ENCODE assay signal across 31 cellular contexts in genomic region chr14:73944432-73945158, GRCh38. TPM values are rescaled to one million over a fixed set of nuclear protein-coding genes. Genes with fewer than 3 reads are reported as not detected.
DNase-seq lines count a peak whose midpoint lies in the region; ATAC-seq, FAIRE-seq and TF ChIP-seq lines count a peak whose summit lies in the region.
"Had no signal": no experiment of that assay in that cellular context is flagged by ENCODE, and none has a peak within 500 bp of the region (broad histone marks: within the 10 kb centered on the region; RNA-seq: fewer than 3 reads in every experiment).

No MANE protein-coding gene starts in this region.

- no peak overlapping the region for H3K9ac ChIP-seq in kidney (ENCODE audit: low read length in 2 of 2)
- H3K9ac ChIP-seq: SK-N-SH had no signal

- peaks cover 10 to 28% of the 10 kb centered on the region in 2 donors for H3K36me3 ChIP-seq in kidney (ENCODE audit: control insufficient read depth in 1 of 2, insufficient read depth in 2 of 2, low read length in 2 of 2)
- no peaks in the 10 kb centered on the region for H3K36me3 ChIP-seq in pancreas
- H3K36me3 ChIP-seq in CD8-positive, alpha-beta T cell (ENCODE audit: insufficient read depth, low read length), result peaks cover 16% of the 10 kb centered on the region
- H3K36me3 ChIP-seq in thyroid gland, result peaks cover 3 to 4% of the 10 kb centered on the region in 2 donors
- H3K36me3 ChIP-seq: neutrophil had no signal

- DNase-seq in LNCaP clone FGC (ENCODE audit: low read depth) (peak; percentile 37), kidney (peak; percentile 61), pancreas (peak; percentile 23 to 78 (median 52)), HPDE6-E6E7 (ENCODE audit: extremely low spot score) (no peak), thyroid gland (no peak), GM10248 (ENCODE audit: extremely low spot score) (no peak)
- DNase-seq in CD8-positive, alpha-beta T cell, result no peak
- DNase-seq: activated gamma-delta T cell treated with Interleukin-2 at 50 U/mL for 16 hours; activated naive CD8-positive, alpha-beta T cell treated with anti-CD3 and anti-CD28 coated beads, Interleukin-2, amount 50 U/mL, for 24 hours; activated T-cell treated with anti-CD3 and anti-CD28 coated beads, Interleukin-2, amount 50 U/mL, for 48 hours; AML-193; CD8-positive, alpha-beta memory T cell; DMS 273 treated with DMSO at 0.1 percent for 48 hours; dorsolateral prefrontal cortex; H7; mesendoderm; NCI-H1436 treated with DMSO at 0.1 percent for 48 hours; NCI-H226; NCI-H526 treated with DMSO at 0.1 percent for 48 hours; PC-3; psoas muscle; sigmoid colon; SK-N-SH; stimulated activated naive CD4-positive, alpha-beta T cell had no signal

- FAIRE-seq in kidney (lab: Jason Lieb, UNC), result no peak
- FAIRE-seq in pancreas (lab: Jason Lieb, UNC), result no peak
- FAIRE-seq: A549, frontal cortex, urothelium cell line had no signal

- no peak for TF ChIP-seq POLR2A in thyroid gland (IDR thresholded peaks at IDR 0.05)

- no peak overlapping the region for H3K27ac Mint-ChIP-seq in CD8-positive, alpha-beta T cell
- H3K27ac Mint-ChIP-seq: activated naive CD8-positive, alpha-beta T cell treated with anti-CD3 and anti-CD28 coated beads, Interleukin-2, amount 50 U/mL, for 24 hours had no signal

- no peaks in the 10 kb centered on the region for H3K27me3 Mint-ChIP-seq in CD8-positive, alpha-beta T cell (ENCODE audit: low read depth)
- H3K27me3 Mint-ChIP-seq: activated naive CD8-positive, alpha-beta T cell treated with anti-CD3 and anti-CD28 coated beads, Interleukin-2, amount 50 U/mL, for 24 hours had no signal

- CTCF ChIA-PET in CD8-positive, alpha-beta T cell (lab: Charles Lee), result interaction anchor here (1.0 to 1.5 kb wide), 2 partner anchors 15 to 17 kb away, joined by 3 read pairs; no protein-coding TSS in a partner anchor
- CTCF ChIA-PET in GM10248 (lab: Yijun Ruan, JAX), result no interaction called here

- POLR2A ChIA-PET in CD8-positive, alpha-beta T cell (lab: Charles Lee), result no interaction called here
- POLR2A ChIA-PET in GM10248 (lab: Yijun Ruan, JAX), result no interaction called here

- H3K4me1 ChIP-seq in kidney (ENCODE audit: control insufficient read depth in 1 of 2, insufficient read depth in 1 of 2, low read depth in 1 of 2, low read length in 2 of 2), result no peaks in the 10 kb centered on the region
- H3K4me1 ChIP-seq in pancreas, result peaks cover 7 to 11% (median 10%) of the 10 kb centered on the region in 3 donors
- H3K4me1 ChIP-seq in CD8-positive, alpha-beta T cell (ENCODE audit: insufficient read depth, low read length), result peaks cover 5% of the 10 kb centered on the region
- peaks cover 4 to 5% of the 10 kb centered on the region in 2 donors for H3K4me1 ChIP-seq in thyroid gland
- H3K4me1 ChIP-seq: psoas muscle had no signal

- intact Hi-C loops in kidney (cut with DNase I), result no loop called here
- intact Hi-C loops in pancreas (cut with DNase I), result no loop called here
- intact Hi-C loops in CD8-positive, alpha-beta T cell (cut with DNase I, micrococcal nuclease), result loop anchor here in 1 of 2 experiments (5.0 kb wide), 1 partner anchor 217 kb away; no protein-coding TSS in a partner anchor
- intact Hi-C loops in thyroid gland (cut with DNase I), result no loop called here

- 60 to 72% methylated on average over 17 of the region's 17 CpGs for WGBS in pancreas, 2 donors
- 89 to 93% methylated on average over 11 to 16 of the region's 17 CpGs for WGBS in thyroid gland, 2 donors

- peak overlapping the region; percentile 93 for H3K27ac ChIP-seq in 22Rv1
- H3K27ac ChIP-seq in kidney (ENCODE audit: low read depth in 2 of 2, low read length in 2 of 2), result no peak overlapping the region
- peak overlapping the region in 2 of 4 donors; percentile 41 to 47 for H3K27ac ChIP-seq in pancreas
- H3K27ac ChIP-seq in CD8-positive, alpha-beta T cell (ENCODE audit: low read depth, low read length), result no peak overlapping the region
- H3K27ac ChIP-seq in thyroid gland, result no peak overlapping the region
- H3K27ac ChIP-seq: A549, dorsolateral prefrontal cortex, HL-60, neutrophil, psoas muscle, sigmoid colon, suprapubic skin had no signal

- no peaks in the 10 kb centered on the region for H3K27me3 ChIP-seq in pancreas
- no peaks in the 10 kb centered on the region for H3K27me3 ChIP-seq in CD8-positive, alpha-beta T cell (ENCODE audit: insufficient read depth, low read length)
- no peaks in the 10 kb centered on the region for H3K27me3 ChIP-seq in thyroid gland
- H3K27me3 ChIP-seq: dorsolateral prefrontal cortex, neutrophil, sigmoid colon, suprapubic skin had no signal

- H3K9me3 ChIP-seq in kidney (ENCODE audit: control insufficient read depth in 1 of 2, low read length in 2 of 2), result no peaks in the 10 kb centered on the region
- no peaks in the 10 kb centered on the region for H3K9me3 ChIP-seq in pancreas
- H3K9me3 ChIP-seq in CD8-positive, alpha-beta T cell (ENCODE audit: low read length), result no peaks in the 10 kb centered on the region
- H3K9me3 ChIP-seq in thyroid gland, result no peaks in the 10 kb centered on the region
- H3K9me3 ChIP-seq: A549, neutrophil, psoas muscle, sigmoid colon, SK-N-SH, suprapubic skin had no signal

- peaks cover under 1% of the 10 kb centered on the region for H3K4me1 Mint-ChIP-seq in CD8-positive, alpha-beta T cell (ENCODE audit: low read depth)

- no peak for TF ChIP-seq CTCF in 22Rv1 (IDR thresholded peaks at IDR 0.05)
- no peak for TF ChIP-seq CTCF in LNCaP clone FGC (IDR thresholded peaks at IDR 0.05; ENCODE audit: control insufficient read depth, extremely low read depth, insufficient read depth)
- no peak for TF ChIP-seq CTCF in kidney (IDR thresholded peaks at IDR 0.05; ENCODE audit: borderline replicate concordance, extremely low read depth, insufficient read depth)
- TF ChIP-seq CTCF in pancreas (IDR thresholded peaks at IDR 0.05), result no peak
- no peak for TF ChIP-seq CTCF in CD8-positive, alpha-beta T cell (IDR thresholded peaks at IDR 0.05)
- no peak for TF ChIP-seq CTCF in thyroid gland (IDR thresholded peaks at IDR 0.05)
- no peak for TF ChIP-seq CTCF in GM10248 (IDR thresholded peaks at IDR 0.05; ENCODE audit: control extremely low read depth, extremely low read depth, low read depth, missing control alignments)

- peak; percentile 52 to 79 (median 64) for ATAC-seq in pancreas
- no peak for ATAC-seq in CD8-positive, alpha-beta T cell
- ATAC-seq: A549; activated naive CD8-positive, alpha-beta T cell treated with anti-CD3 and anti-CD28 coated beads, Interleukin-2, amount 50 U/mL, for 24 hours; PC-3; psoas muscle had no signal

- H3K4me3 ChIP-seq in LNCaP clone FGC (ENCODE audit: low read depth, low read length) (no peak overlapping the region; the same call in 1 of the 2 replicates), kidney (ENCODE audit: low read length in 2 of 2) (no peak overlapping the region), pancreas (no peak overlapping the region), thyroid gland (replicated peaks in 1 of 3) (no peak overlapping the region)
- no peak overlapping the region for H3K4me3 ChIP-seq in CD8-positive, alpha-beta T cell (ENCODE audit: low read depth, low read length)
- H3K4me3 ChIP-seq: A549, dorsolateral prefrontal cortex, psoas muscle, sigmoid colon, suprapubic skin had no signal

- no peaks in the 10 kb centered on the region for H3K9me3 Mint-ChIP-seq in CD8-positive, alpha-beta T cell
- H3K9me3 Mint-ChIP-seq: activated naive CD8-positive, alpha-beta T cell treated with anti-CD3 and anti-CD28 coated beads, Interleukin-2, amount 50 U/mL, for 24 hours; CD8-positive, alpha-beta memory T cell had no signal

- H3K36me3 Mint-ChIP-seq in CD8-positive, alpha-beta T cell, result peaks cover 49% of the 10 kb centered on the region

- H3K4me3 Mint-ChIP-seq in CD8-positive, alpha-beta T cell, result no peak overlapping the region
- H3K4me3 Mint-ChIP-seq: activated naive CD8-positive, alpha-beta T cell treated with anti-CD3 and anti-CD28 coated beads, Interleukin-2, amount 50 U/mL, for 24 hours; CD8-positive, alpha-beta memory T cell had no signal

RNA-seq across cellular contexts. Expression of gene FAM161B, which starts 5.3 kb away (rescaled TPM):
- total RNA-seq in kidney (8.2 TPM), pancreas (1 to 10 TPM in 5 of 6 donors, under 1 TPM in 1; 0.97 to 2.0 (median 1.2) TPM), thyroid gland (1 to 10 TPM; 4.3 to 9.7 (median 6.0) TPM)
- polyA plus RNA-seq in kidney (ENCODE audit: insufficient read depth, low read depth, low replicate concordance) (3.2 TPM), pancreas (1 to 10 TPM; 1.4 to 2.0 TPM)
- total RNA-seq in CD8-positive, alpha-beta T cell, result 1 to 10 TPM; 1.9 to 3.2 TPM

RNA-seq across cellular contexts. Expression of gene COQ6, which starts 5.5 kb away (rescaled TPM):
- total RNA-seq in kidney, result 24.6 TPM
- 40.8 TPM for polyA plus RNA-seq in kidney (ENCODE audit: insufficient read depth, low read depth, low replicate concordance)
- total RNA-seq in pancreas, result 1 to 10 TPM; 5.1 to 8.1 (median 6.7) TPM
- 10 to 100 TPM in 1 of 2 donors, 1 to 10 TPM in 1; 6.5 to 19.8 TPM for polyA plus RNA-seq in pancreas
- total RNA-seq in CD8-positive, alpha-beta T cell, result 10 to 100 TPM; 33.9 to 44.4 TPM
- 100 to 1,000 TPM in 1 of 4 donors, 10 to 100 TPM in 3; 33.2 to 106 (median 49.7) TPM for total RNA-seq in thyroid gland

RNA-seq across cellular contexts. Expression of gene ZNF410, which starts 57.9 kb away (rescaled TPM):
- total RNA-seq in kidney, result 43.2 TPM
- 35.8 TPM for polyA plus RNA-seq in kidney (ENCODE audit: insufficient read depth, low read depth, low replicate concordance)
- 10 to 100 TPM; 13.3 to 24.2 (median 15.8) TPM for total RNA-seq in pancreas
- polyA plus RNA-seq in pancreas, result 10 to 100 TPM; 15.3 to 23.4 TPM
- total RNA-seq in CD8-positive, alpha-beta T cell, result 10 to 100 TPM; 86.6 to 89.2 TPM
- 10 to 100 TPM; 48.8 to 57.3 (median 51.2) TPM for total RNA-seq in thyroid gland

Comparison
In these comparisons a context has a peak if more than half of its experiments do, and no peak if none do; other contexts are left out.
1. DNase-seq: peak in LNCaP clone FGC (single experiment), kidney (single experiment) and pancreas (6 of 6); none in HPDE6-E6E7 (single experiment), CD8-positive, alpha-beta T cell (0 of 7), thyroid gland (0 of 2) and GM10248 (single experiment).